Comparison of ENCODE assay signal across 9 cellular contexts in genomic region chr15:67127334-67127664, GRCh38.
A peak's percentile ranks its signal among the peaks of the same experiment; 100 is the strongest.
DNase-seq lines count a peak whose midpoint lies in the region; ATAC-seq, FAIRE-seq and TF ChIP-seq lines count a peak whose summit lies in the region.
"Had no signal": no experiment of that assay in that cellular context is flagged by ENCODE, and none has a peak within 500 bp of the region (broad histone marks: within the 10 kb centered on the region; RNA-seq: fewer than 3 reads in every experiment).

No MANE protein-coding gene starts in this region.

- H3K9me1 ChIP-seq in keratinocyte (ENCODE audit: control insufficient read depth, extremely low read depth, insufficient read depth, low read length): peaks cover 6% of the 10 kb centered on the region

- no peak for TF ChIP-seq CTCF in WTC11 (IDR thresholded peaks at IDR 0.05)
- peak in 1 of 3 experiments; percentile 31 for TF ChIP-seq CTCF in keratinocyte (optimal IDR thresholded peaks at IDR 0.05 in 1 of 3, IDR thresholded peaks at IDR 0.05 in 1 of 3, conservative IDR thresholded peaks at IDR 0.05 in 1 of 3; ENCODE audit: extremely low read depth in 1 of 3, insufficient read depth in 2 of 3, low read length in 3 of 3)
- TF ChIP-seq CTCF in stomach (IDR thresholded peaks at IDR 0.05): no peak

- H3K27ac Mint-ChIP-seq in activated CD4-positive, alpha-beta T cell treated with anti-CD3 and anti-CD28 coated beads, Interleukin-2, amount 10 ng/mL, durations not matched to agents 24 days and 14 days: peak overlapping the region; percentile 66
- H3K27ac Mint-ChIP-seq in WTC11: 0 out of 2 replicates have a peak overlapping the region, but pooled peaks have one; percentile 3

- H3K4me3 Mint-ChIP-seq in activated CD4-positive, alpha-beta T cell treated with anti-CD3 and anti-CD28 coated beads, Interleukin-2, amount 10 ng/mL, durations not matched to agents 24 days and 14 days: peak overlapping the region; percentile 49
- H3K4me3 Mint-ChIP-seq in WTC11: no peak overlapping the region

- no peaks in the 10 kb centered on the region for H3K27me3 Mint-ChIP-seq in activated CD4-positive, alpha-beta T cell treated with anti-CD3 and anti-CD28 coated beads, Interleukin-2, amount 10 ng/mL, durations not matched to agents 24 days and 14 days
- H3K27me3 Mint-ChIP-seq in WTC11 (ENCODE audit: low read depth): no peaks in the 10 kb centered on the region

- H3K9me3 ChIP-seq in keratinocyte (ENCODE audit: control insufficient read depth, low read depth, low read length) (no peaks in the 10 kb centered on the region), stomach (no peaks in the 10 kb centered on the region)

- H3K4me2 ChIP-seq in keratinocyte (ENCODE audit: control insufficient read depth, extremely low read depth, insufficient read depth, low read depth, low read length): peak overlapping the region; percentile 84

- no peaks in the 10 kb centered on the region for H3K9me3 Mint-ChIP-seq in activated CD4-positive, alpha-beta T cell treated with anti-CD3 and anti-CD28 coated beads, Interleukin-2, amount 10 ng/mL, durations not matched to agents 24 days and 14 days
- no peaks in the 10 kb centered on the region for H3K9me3 Mint-ChIP-seq in WTC11

- intact Hi-C loops in activated CD4-positive, alpha-beta T cell treated with anti-CD3 and anti-CD28 coated beads, Interleukin-2, amount 10 ng/mL, durations not matched to agents 24 days and 14 days (cut with micrococcal nuclease): no loop called here
- intact Hi-C loops in stomach (cut with DNase I; ENCODE audit: low total_unique reads): loop anchor here (10.0 kb wide), 1 partner anchor 62 kb away; the partner anchor contains the start of gene SMAD3

- no peak for TF ChIP-seq POLR2A in stomach (IDR thresholded peaks at IDR 0.05)

- H3K79me2 ChIP-seq in keratinocyte (ENCODE audit: control insufficient read depth, insufficient read depth, low read length): peaks cover 62% of the 10 kb centered on the region

- DNase-seq in activated CD4-positive, alpha-beta T cell treated with anti-CD3 and anti-CD28 coated beads, Interleukin-2, amount 10 ng/mL, durations not matched to agents 24 days and 14 days: no peak
- no peak for DNase-seq in activated CD4-positive, alpha-beta T cell treated with anti-CD3 and anti-CD28 coated beads, Interleukin-2, amount 50 U/mL, for 48 hours
- no peak for DNase-seq in WTC11 (ENCODE audit: low spot score)
- DNase-seq in keratinocyte (ENCODE audit: low read depth, low spot score): peak; percentile 87
- no peak for DNase-seq in stomach
- DNase-seq in stimulated activated CD4-positive, alpha-beta T cell treated with anti-CD3 and anti-CD28 coated beads, Interleukin-4, amount 100 ng/mL, for 4 hours: no peak
- no peak for DNase-seq in putamen (ENCODE audit: low spot score)
- DNase-seq: C1 segment of cervical spinal cord had no signal

- ATAC-seq in WTC11 (peak; percentile 43; the same call in 1 of the 2 replicates), GM18502 (IDR thresholded peaks at IDR 0.05; ENCODE audit: poor library complexity, unreplicated experiment) (no peak)

- H3K4me3 ChIP-seq in keratinocyte (ENCODE audit: control insufficient read depth in 2 of 3, extremely low read depth in 1 of 3, insufficient read depth in 2 of 3, low read depth in 1 of 3, low read length in 3 of 3) (peak overlapping the region in 2 of 3 experiments; percentile 54 to 57), stomach (no peak overlapping the region)

- FAIRE-seq in keratinocyte (lab: Jason Lieb, UNC): peak; percentile 93

- H3K9ac ChIP-seq in keratinocyte (ENCODE audit: control insufficient read depth, extremely low read depth, insufficient read depth, low read length): peak overlapping the region; percentile 77

- H3K36me3 ChIP-seq in keratinocyte (ENCODE audit: control insufficient read depth in 2 of 2, extremely low read depth in 1 of 2, insufficient read depth in 2 of 2, low read length in 2 of 2) (peaks cover under 1 to 18% of the 10 kb centered on the region in 2 experiments), stomach (no peaks in the 10 kb centered on the region)

- CTCF ChIA-PET in WTC11 (lab: Charles Lee): no interaction called here

- peak overlapping the region; percentile 99 for H3K27ac ChIP-seq in keratinocyte (ENCODE audit: control insufficient read depth, insufficient read depth, low read length)
- H3K27ac ChIP-seq in stomach: peak overlapping the region in 4 of 5 donors; percentile 59 to 86 (median 75)

- dilution Hi-C loops in keratinocyte (cut with MboI; ENCODE audit: extremely low pct_ligation_motif_present, low sequenced_read_pairs): no loop called here

- H3K4me1 ChIP-seq in keratinocyte (ENCODE audit: control insufficient read depth, extremely low read depth, insufficient read depth, low read length) (peaks cover 87% of the 10 kb centered on the region), stomach (peaks cover 41 to 81% (median 63%) of the 10 kb centered on the region in 4 donors)

- peaks cover 3% of the 10 kb centered on the region for H4K20me1 ChIP-seq in keratinocyte (ENCODE audit: control insufficient read depth, extremely low read depth, insufficient read depth, low read length)

- 65 to 81% (median 78%) methylated on average over 5 of the region's 5 CpGs for whole genome bisulfite sequencing in stomach, 5 donors

- H3K27me3 ChIP-seq in keratinocyte (ENCODE audit: control insufficient read depth, extremely low read depth, insufficient read depth, low read length): no peaks in the 10 kb centered on the region
- no peaks in the 10 kb centered on the region for H3K27me3 ChIP-seq in stomach

- H2AFZ ChIP-seq in keratinocyte (ENCODE audit: control insufficient read depth, low read length): no peak overlapping the region

- peaks cover 83% of the 10 kb centered on the region for H3K4me1 Mint-ChIP-seq in activated CD4-positive, alpha-beta T cell treated with anti-CD3 and anti-CD28 coated beads, Interleukin-2, amount 10 ng/mL, durations not matched to agents 24 days and 14 days
- H3K4me1 Mint-ChIP-seq in WTC11: peaks cover 51% of the 10 kb centered on the region

- H3K36me3 Mint-ChIP-seq in activated CD4-positive, alpha-beta T cell treated with anti-CD3 and anti-CD28 coated beads, Interleukin-2, amount 10 ng/mL, durations not matched to agents 24 days and 14 days (ENCODE audit: low read depth): peaks cover 43% of the 10 kb centered on the region
- H3K36me3 Mint-ChIP-seq in WTC11: no peaks in the 10 kb centered on the region

- no peak for TF ChIP-seq EP300 in stomach (IDR thresholded peaks at IDR 0.05)

- POLR2A ChIA-PET in WTC11 (lab: Charles Lee): no interaction called here

TF ChIP-seq in WTC11, 78 proteins besides CTCF, POLR2A, EP300 and RAD21:
- TF ChIP-seq ZNF317 (CRISPR knock-in tag; IDR thresholded peaks at IDR 0.05; ENCODE audit: borderline replicate concordance, low read depth): 0 out of 2 replicates have a peak, but pooled peaks have one; percentile 24
- TF ChIP-seq, protein P1, sequence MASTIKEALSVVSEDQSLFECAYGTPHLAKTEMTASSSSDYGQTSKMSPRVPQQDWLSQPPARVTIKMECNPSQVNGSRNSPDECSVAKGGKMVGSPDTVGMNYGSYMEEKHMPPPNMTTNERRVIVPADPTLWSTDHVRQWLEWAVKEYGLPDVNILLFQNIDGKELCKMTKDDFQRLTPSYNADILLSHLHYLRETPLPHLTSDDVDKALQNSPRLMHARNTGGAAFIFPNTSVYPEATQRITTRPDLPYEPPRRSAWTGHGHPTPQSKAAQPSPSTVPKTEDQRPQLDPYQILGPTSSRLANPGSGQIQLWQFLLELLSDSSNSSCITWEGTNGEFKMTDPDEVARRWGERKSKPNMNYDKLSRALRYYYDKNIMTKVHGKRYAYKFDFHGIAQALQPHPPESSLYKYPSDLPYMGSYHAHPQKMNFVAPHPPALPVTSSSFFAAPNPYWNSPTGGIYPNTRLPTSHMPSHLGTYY (CRISPR knock-in tag; IDR thresholded peaks at IDR 0.05): no peak
- TF ChIP-seq EMX1 (CRISPR knock-in tag; IDR thresholded peaks at IDR 0.05): no peak
- no peak for TF ChIP-seq ZBTB21 (CRISPR knock-in tag; IDR thresholded peaks at IDR 0.05; ENCODE audit: borderline replicate concordance)
- TF ChIP-seq NR1H2 (CRISPR knock-in tag; IDR thresholded peaks at IDR 0.05): no peak
TF ChIP-seq in WTC11: peak in this region for 1.

Comparison
In these comparisons a context has a peak if more than half of its experiments do, and no peak if none do; other contexts are left out.
1. H3K4me3 ChIP-seq: peak in keratinocyte (2 of 3); none in stomach (0 of 4).